In the genomic region with DNA sequence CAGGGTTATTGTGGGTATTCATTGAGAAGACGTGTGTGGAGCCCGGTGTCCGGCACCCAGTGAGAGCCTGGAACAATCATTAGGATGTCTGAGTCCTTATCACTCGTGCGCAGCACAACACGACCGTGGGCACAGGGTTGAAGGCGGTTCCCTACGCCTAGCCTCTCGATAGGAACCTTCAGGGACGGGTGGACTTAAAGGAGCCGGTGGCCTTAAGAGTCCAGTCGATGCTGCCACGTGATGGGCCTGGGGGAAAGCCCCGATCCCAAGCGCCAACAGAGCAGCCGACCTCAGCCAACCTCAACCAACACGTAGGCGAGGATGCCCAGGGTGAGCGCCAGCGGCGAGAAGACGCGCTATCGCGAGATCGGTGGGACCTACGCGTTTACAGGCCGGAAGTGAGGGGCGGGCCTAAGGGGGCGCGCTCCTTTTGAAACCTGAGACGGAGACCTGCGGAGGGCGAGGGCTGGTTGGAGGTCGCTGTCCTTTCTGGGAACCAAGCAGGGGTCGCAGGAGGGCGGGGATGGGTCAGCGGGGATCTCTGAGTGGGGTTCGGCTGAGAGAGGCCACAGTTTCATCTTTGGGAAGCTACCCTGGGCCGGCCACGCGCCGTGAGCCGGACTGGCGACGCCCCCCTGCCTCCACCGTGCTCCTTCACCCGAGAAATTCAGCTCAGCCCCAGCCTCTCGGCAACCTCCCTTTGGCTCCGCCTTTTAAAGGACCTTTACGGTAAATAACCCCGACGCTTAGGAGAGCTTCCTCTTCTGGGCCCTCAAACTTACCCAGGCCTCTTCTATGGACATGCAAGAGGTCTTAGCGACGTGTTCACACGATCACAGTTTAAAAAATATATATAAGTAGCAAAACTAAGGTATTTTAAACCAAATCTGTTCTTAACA, we compare ENCODE assay signal across 1 cellular context.
TF ChIP-seq lines count a peak whose summit lies in the region.

No MANE protein-coding gene starts in this region.

TF ChIP-seq in HepG2, 621 proteins besides CTCF, POLR2A, EP300 and RAD21 (continued from another document and continues in another):
- TF ChIP-seq SIX4 (CRISPR knock-in tag; IDR thresholded peaks at IDR 0.05) = peak; percentile 99
- no peak for TF ChIP-seq ZNF530 (CRISPR knock-in tag; IDR thresholded peaks at IDR 0.05; ENCODE audit: low read depth)
- TF ChIP-seq, protein P1, sequence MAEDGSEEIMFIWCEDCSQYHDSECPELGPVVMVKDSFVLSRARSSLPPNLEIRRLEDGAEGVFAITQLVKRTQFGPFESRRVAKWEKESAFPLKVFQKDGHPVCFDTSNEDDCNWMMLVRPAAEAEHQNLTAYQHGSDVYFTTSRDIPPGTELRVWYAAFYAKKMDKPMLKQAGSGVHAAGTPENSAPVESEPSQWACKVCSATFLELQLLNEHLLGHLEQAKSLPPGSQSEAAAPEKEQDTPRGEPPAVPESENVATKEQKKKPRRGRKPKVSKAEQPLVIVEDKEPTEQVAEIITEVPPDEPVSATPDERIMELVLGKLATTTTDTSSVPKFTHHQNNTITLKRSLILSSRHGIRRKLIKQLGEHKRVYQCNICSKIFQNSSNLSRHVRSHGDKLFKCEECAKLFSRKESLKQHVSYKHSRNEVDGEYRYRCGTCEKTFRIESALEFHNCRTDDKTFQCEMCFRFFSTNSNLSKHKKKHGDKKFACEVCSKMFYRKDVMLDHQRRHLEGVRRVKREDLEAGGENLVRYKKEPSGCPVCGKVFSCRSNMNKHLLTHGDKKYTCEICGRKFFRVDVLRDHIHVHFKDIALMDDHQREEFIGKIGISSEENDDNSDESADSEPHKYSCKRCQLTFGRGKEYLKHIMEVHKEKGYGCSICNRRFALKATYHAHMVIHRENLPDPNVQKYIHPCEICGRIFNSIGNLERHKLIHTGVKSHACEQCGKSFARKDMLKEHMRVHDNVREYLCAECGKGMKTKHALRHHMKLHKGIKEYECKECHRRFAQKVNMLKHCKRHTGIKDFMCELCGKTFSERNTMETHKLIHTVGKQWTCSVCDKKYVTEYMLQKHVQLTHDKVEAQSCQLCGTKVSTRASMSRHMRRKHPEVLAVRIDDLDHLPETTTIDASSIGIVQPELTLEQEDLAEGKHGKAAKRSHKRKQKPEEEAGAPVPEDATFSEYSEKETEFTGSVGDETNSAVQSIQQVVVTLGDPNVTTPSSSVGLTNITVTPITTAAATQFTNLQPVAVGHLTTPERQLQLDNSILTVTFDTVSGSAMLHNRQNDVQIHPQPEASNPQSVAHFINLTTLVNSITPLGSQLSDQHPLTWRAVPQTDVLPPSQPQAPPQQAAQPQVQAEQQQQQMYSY (CRISPR knock-in tag; IDR thresholded peaks at IDR 0.05) = 0 out of 2 replicates have a peak, but pooled peaks have one; percentile 14
- TF ChIP-seq, protein P2, sequence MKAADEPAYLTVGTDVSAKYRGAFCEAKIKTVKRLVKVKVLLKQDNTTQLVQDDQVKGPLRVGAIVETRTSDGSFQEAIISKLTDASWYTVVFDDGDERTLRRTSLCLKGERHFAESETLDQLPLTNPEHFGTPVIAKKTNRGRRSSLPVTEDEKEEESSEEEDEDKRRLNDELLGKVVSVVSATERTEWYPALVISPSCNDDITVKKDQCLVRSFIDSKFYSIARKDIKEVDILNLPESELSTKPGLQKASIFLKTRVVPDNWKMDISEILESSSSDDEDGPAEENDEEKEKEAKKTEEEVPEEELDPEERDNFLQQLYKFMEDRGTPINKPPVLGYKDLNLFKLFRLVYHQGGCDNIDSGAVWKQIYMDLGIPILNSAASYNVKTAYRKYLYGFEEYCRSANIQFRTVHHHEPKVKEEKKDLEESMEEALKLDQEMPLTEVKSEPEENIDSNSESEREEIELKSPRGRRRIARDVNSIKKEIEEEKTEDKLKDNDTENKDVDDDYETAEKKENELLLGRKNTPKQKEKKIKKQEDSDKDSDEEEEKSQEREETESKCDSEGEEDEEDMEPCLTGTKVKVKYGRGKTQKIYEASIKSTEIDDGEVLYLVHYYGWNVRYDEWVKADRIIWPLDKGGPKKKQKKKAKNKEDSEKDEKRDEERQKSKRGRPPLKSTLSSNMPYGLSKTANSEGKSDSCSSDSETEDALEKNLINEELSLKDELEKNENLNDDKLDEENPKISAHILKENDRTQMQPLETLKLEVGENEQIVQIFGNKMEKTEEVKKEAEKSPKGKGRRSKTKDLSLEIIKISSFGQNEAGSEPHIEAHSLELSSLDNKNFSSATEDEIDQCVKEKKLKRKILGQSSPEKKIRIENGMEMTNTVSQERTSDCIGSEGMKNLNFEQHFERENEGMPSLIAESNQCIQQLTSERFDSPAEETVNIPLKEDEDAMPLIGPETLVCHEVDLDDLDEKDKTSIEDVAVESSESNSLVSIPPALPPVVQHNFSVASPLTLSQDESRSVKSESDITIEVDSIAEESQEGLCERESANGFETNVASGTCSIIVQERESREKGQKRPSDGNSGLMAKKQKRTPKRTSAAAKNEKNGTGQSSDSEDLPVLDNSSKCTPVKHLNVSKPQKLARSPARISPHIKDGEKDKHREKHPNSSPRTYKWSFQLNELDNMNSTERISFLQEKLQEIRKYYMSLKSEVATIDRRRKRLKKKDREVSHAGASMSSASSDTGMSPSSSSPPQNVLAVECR (CRISPR knock-in tag; IDR thresholded peaks at IDR 0.05; ENCODE audit: borderline replicate concordance) = peak; percentile 99
- TF ChIP-seq EHMT2 (IDR thresholded peaks at IDR 0.05; ENCODE audit: borderline replicate concordance, low read depth, low read length) = peak; percentile 83; the same call in 1 of the 2 replicates
- TF ChIP-seq ZNF431 (CRISPR knock-in tag; IDR thresholded peaks at IDR 0.05; ENCODE audit: borderline replicate concordance, low read depth) = peak; percentile 91
- TF ChIP-seq ZNF644 (CRISPR knock-in tag; IDR thresholded peaks at IDR 0.05; ENCODE audit: low read depth) = peak; percentile 89
- no peak for TF ChIP-seq FLYWCH1 (CRISPR knock-in tag; IDR thresholded peaks at IDR 0.05)
- peak; percentile 99; the same call in 1 of the 2 replicates for TF ChIP-seq KDM5B (CRISPR knock-in tag; IDR thresholded peaks at IDR 0.05; ENCODE audit: borderline replicate concordance)
- no peak for TF ChIP-seq FOXA1 (IDR thresholded peaks at IDR 0.05)
- TF ChIP-seq FOXA1 (CRISPR knock-in tag; IDR thresholded peaks at IDR 0.05) = peak; percentile 80
- TF ChIP-seq TRIM22 (IDR thresholded peaks at IDR 0.05) = no peak
- TF ChIP-seq ELF3 (CRISPR knock-in tag; IDR thresholded peaks at IDR 0.05) = peak; percentile 82
- TF ChIP-seq, protein P3, sequence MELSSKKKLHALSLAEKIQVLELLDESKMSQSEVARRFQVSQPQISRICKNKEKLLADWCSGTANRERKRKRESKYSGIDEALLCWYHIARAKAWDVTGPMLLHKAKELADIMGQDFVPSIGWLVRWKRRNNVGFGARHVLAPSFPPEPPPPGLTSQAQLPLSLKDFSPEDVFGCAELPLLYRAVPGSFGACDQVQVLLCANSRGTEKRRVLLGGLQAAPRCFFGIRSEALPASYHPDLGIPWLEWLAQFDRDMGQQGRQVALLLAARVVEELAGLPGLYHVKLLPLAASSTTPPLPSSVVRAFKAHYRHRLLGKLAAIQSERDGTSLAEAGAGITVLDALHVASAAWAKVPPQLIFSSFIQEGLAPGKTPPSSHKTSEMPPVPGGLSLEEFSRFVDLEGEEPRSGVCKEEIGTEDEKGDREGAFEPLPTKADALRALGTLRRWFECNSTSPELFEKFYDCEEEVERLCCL (CRISPR knock-in tag; IDR thresholded peaks at IDR 0.05; ENCODE audit: borderline replicate concordance) = no peak
- TF ChIP-seq AKAP8 (CRISPR knock-in tag; IDR thresholded peaks at IDR 0.05) = peak; percentile 74; the same call in 1 of the 2 replicates
- 0 out of 2 replicates have a peak, but pooled peaks have one; percentile 48 for TF ChIP-seq FOXM1 (CRISPR knock-in tag; IDR thresholded peaks at IDR 0.05)
- TF ChIP-seq ZNF747 (CRISPR knock-in tag; IDR thresholded peaks at IDR 0.05; ENCODE audit: borderline replicate concordance) = peak; percentile 82; the same call in 1 of the 2 replicates
- peak; percentile 83; the same call in 1 of the 2 replicates for TF ChIP-seq FOXK1 (CRISPR knock-in tag; IDR thresholded peaks at IDR 0.05; ENCODE audit: borderline replicate concordance, low read depth)
- TF ChIP-seq, protein P4, sequence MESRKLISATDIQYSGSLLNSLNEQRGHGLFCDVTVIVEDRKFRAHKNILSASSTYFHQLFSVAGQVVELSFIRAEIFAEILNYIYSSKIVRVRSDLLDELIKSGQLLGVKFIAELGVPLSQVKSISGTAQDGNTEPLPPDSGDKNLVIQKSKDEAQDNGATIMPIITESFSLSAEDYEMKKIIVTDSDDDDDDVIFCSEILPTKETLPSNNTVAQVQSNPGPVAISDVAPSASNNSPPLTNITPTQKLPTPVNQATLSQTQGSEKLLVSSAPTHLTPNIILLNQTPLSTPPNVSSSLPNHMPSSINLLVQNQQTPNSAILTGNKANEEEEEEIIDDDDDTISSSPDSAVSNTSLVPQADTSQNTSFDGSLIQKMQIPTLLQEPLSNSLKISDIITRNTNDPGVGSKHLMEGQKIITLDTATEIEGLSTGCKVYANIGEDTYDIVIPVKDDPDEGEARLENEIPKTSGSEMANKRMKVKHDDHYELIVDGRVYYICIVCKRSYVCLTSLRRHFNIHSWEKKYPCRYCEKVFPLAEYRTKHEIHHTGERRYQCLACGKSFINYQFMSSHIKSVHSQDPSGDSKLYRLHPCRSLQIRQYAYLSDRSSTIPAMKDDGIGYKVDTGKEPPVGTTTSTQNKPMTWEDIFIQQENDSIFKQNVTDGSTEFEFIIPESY (CRISPR knock-in tag; IDR thresholded peaks at IDR 0.05) = peak; percentile 95
- no peak for TF ChIP-seq ZNF740 (CRISPR knock-in tag; IDR thresholded peaks at IDR 0.05)
- TF ChIP-seq SMAD9 (CRISPR knock-in tag; IDR thresholded peaks at IDR 0.05) = no peak; the same call in 1 of the 2 replicates
- TF ChIP-seq REXO4 (CRISPR knock-in tag; IDR thresholded peaks at IDR 0.05; ENCODE audit: borderline replicate concordance) = peak; percentile 94; the same call in 1 of the 2 replicates
- TF ChIP-seq, protein P5, sequence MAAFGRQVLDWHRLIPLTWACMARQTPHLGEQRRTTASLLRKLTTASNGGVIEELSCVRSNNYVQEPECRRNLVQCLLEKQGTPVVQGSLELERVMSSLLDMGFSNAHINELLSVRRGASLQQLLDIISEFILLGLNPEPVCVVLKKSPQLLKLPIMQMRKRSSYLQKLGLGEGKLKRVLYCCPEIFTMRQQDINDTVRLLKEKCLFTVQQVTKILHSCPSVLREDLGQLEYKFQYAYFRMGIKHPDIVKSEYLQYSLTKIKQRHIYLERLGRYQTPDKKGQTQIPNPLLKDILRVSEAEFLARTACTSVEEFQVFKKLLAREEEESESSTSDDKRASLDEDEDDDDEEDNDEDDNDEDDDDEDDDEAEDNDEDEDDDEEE (CRISPR knock-in tag; IDR thresholded peaks at IDR 0.05) = peak; percentile 60; the same call in 1 of the 2 replicates
- TF ChIP-seq GPN1 (CRISPR knock-in tag; IDR thresholded peaks at IDR 0.05; ENCODE audit: borderline replicate concordance) = no peak
- TF ChIP-seq NR2F6 (IDR thresholded peaks at IDR 0.05) = no peak
- peak; percentile 40; the same call in 1 of the 2 replicates for TF ChIP-seq NR2F6 (CRISPR knock-in tag; IDR thresholded peaks at IDR 0.05)
- 0 out of 2 replicates have a peak, but pooled peaks have one; percentile 32 for TF ChIP-seq ZBTB1 (CRISPR knock-in tag; IDR thresholded peaks at IDR 0.05; ENCODE audit: borderline replicate concordance)
- TF ChIP-seq MBNL3 (CRISPR knock-in tag; conservative IDR thresholded peaks at IDR 0.05) = no peak
- TF ChIP-seq ZNF382 (CRISPR knock-in tag; IDR thresholded peaks at IDR 0.05; ENCODE audit: borderline replicate concordance) = no peak
- peak; percentile 88 for TF ChIP-seq FOXC1 (CRISPR knock-in tag; IDR thresholded peaks at IDR 0.05; ENCODE audit: borderline replicate concordance)
- TF ChIP-seq ZNF253 (CRISPR knock-in tag; IDR thresholded peaks at IDR 0.05; ENCODE audit: borderline replicate concordance) = peak; percentile 92; the same call in 1 of the 2 replicates
- peak; percentile 88; the same call in 1 of the 2 replicates for TF ChIP-seq THYN1 (CRISPR knock-in tag; IDR thresholded peaks at IDR 0.05; ENCODE audit: borderline replicate concordance, low read depth)
- peak; percentile 69 for TF ChIP-seq YY1 (IDR thresholded peaks at IDR 0.05; ENCODE audit: insufficient read depth, insufficient replicate concordance, low read depth, low read length)
- no peak for TF ChIP-seq ZFP1 (CRISPR knock-in tag; IDR thresholded peaks at IDR 0.05)
- TF ChIP-seq HOXD1 (CRISPR knock-in tag; IDR thresholded peaks at IDR 0.05) = no peak; the same call in 1 of the 2 replicates
- TF ChIP-seq CENPT (CRISPR knock-in tag; IDR thresholded peaks at IDR 0.05; ENCODE audit: low read depth) = peak; percentile 85; the same call in 1 of the 2 replicates
- TF ChIP-seq, protein P6, sequence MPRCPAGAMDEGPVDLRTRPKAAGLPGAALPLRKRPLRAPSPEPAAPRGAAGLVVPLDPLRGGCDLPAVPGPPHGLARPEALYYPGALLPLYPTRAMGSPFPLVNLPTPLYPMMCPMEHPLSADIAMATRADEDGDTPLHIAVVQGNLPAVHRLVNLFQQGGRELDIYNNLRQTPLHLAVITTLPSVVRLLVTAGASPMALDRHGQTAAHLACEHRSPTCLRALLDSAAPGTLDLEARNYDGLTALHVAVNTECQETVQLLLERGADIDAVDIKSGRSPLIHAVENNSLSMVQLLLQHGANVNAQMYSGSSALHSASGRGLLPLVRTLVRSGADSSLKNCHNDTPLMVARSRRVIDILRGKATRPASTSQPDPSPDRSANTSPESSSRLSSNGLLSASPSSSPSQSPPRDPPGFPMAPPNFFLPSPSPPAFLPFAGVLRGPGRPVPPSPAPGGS (CRISPR knock-in tag; IDR thresholded peaks at IDR 0.05) = peak; percentile 89
- no peak for TF ChIP-seq CENPX (CRISPR knock-in tag; IDR thresholded peaks at IDR 0.05)
- TF ChIP-seq HNRNPL (IDR thresholded peaks at IDR 0.05; ENCODE audit: low read depth, low read length) = peak; percentile 92
